Comparison of ENCODE assay signal across 23 cellular contexts in genomic region chr2:233365861-233366520, GRCh38. TPM values are rescaled to one million over a fixed set of nuclear protein-coding genes. Genes with fewer than 3 reads are reported as not detected.
DNase-seq lines count a peak whose midpoint lies in the region; ATAC-seq, FAIRE-seq and TF ChIP-seq lines count a peak whose summit lies in the region.
"Had no signal": no experiment of that assay in that cellular context is flagged by ENCODE, and none has a peak within 500 bp of the region (broad histone marks: within the 10 kb centered on the region; RNA-seq: fewer than 3 reads in every experiment).

No MANE protein-coding gene starts in this region.

- TF ChIP-seq POLR2A in H1 (IDR thresholded peaks at IDR 0.05; ENCODE audit: control extremely low read depth in 1 of 2, low read depth in 2 of 2, low read length in 2 of 2): no peak
- no peak for TF ChIP-seq POLR2A in gastroesophageal sphincter (IDR thresholded peaks at IDR 0.05)

- H3K36me3 ChIP-seq in H1 (ENCODE audit: control insufficient read depth in 2 of 4, insufficient read depth in 4 of 4, low read length in 3 of 4): no peaks in the 10 kb centered on the region
- peaks cover 4% of the 10 kb centered on the region for H3K36me3 ChIP-seq in endodermal cell (ENCODE audit: control insufficient read depth, insufficient read depth, low read length)
- peaks cover 0 to 7% of the 10 kb centered on the region in 2 donors for H3K36me3 ChIP-seq in gastroesophageal sphincter

- H3K79me2 ChIP-seq in H1 (ENCODE audit: control insufficient read depth in 1 of 2, insufficient read depth in 2 of 2, low read length in 2 of 2): peaks cover 0 to 5% of the 10 kb centered on the region in 2 experiments; a peak in 1 of 4 replicates

- H3K18ac ChIP-seq in H1 (ENCODE audit: extremely low read depth, low read length): no peak overlapping the region; the same call in 1 of the 2 replicates

- H4K8ac ChIP-seq in H1 (ENCODE audit: extremely low read depth, insufficient read depth, low read length): no peak overlapping the region

- no peak overlapping the region for H3K27ac ChIP-seq in H1 (ENCODE audit: low read depth, low read length)
- no peak overlapping the region for H3K27ac ChIP-seq in endodermal cell (ENCODE audit: low read depth, low read length)
- H3K27ac ChIP-seq in gastroesophageal sphincter: no peak overlapping the region
- H3K27ac ChIP-seq: body of pancreas, coronary artery, skin epidermis had no signal

- H3K23me2 ChIP-seq in H1 (ENCODE audit: low read depth, low read length): no peaks in the 10 kb centered on the region

- DNase-seq in activated T-cell treated with anti-CD3 and anti-CD28 coated beads, Interleukin-2, amount 50 U/mL, for 4 hours: no peak
- DNase-seq in activated T-cell treated with anti-CD3 and anti-CD28 coated beads, Interleukin-2, amount 50 U/mL, for 1 hour: no peak
- DNase-seq in T-helper 17 cell: no peak
- DNase-seq in H1 (ENCODE audit: low read depth in 1 of 2, low spot score in 2 of 2): no peak
- DNase-seq in endodermal cell: no peak
- DNase-seq: activated CD4-positive, alpha-beta T cell treated with anti-CD3 and anti-CD28 coated beads for 4 hours; activated naive CD8-positive, alpha-beta T cell treated with anti-CD3 and anti-CD28 coated beads, Interleukin-2, amount 10 ng/mL, durations not matched to agents 7 days and 5 days; body of pancreas; DMS79; Kasumi-1; NCI-H1105; NCI-H510A; stimulated activated CD4-positive, alpha-beta T cell treated with anti-CD3 and anti-CD28 coated beads, Interleukin-2, amount 100 ng/mL, for 48 hours had no signal

- H2BK20ac ChIP-seq in H1 (ENCODE audit: low read length): no peak overlapping the region

- TF ChIP-seq CTCF in H1 (IDR thresholded peaks at IDR 0.05; ENCODE audit: control extremely low read depth in 1 of 3, insufficient read depth in 1 of 3, low read depth in 1 of 3, low read length in 3 of 3): no peak
- no peak for TF ChIP-seq CTCF in endodermal cell (conservative IDR thresholded peaks at IDR 0.05)
- TF ChIP-seq CTCF in gastroesophageal sphincter (IDR thresholded peaks at IDR 0.05): no peak

- FAIRE-seq in H1 (lab: Jason Lieb, UNC): no peak
- FAIRE-seq: A204.1, keratinocyte had no signal

- 93% methylated on average over 6 of the region's 6 CpGs; no CpG with 5 or more reads in 1 of the 2 experiments for WGBS in H1 (ENCODE audit: extremely low coverage in 1 of 2, insufficient coverage in 1 of 2, insufficient read length in 1 of 2, insufficient replicate concordance in 2 of 2, low coverage in 1 of 2, low lambda C conversion rate in 2 of 2, missing lambda C conversion rate in 1 of 2), 2 experiments
- WGBS in endodermal cell (ENCODE audit: insufficient coverage in 1 of 2, insufficient read length in 1 of 2), 2 experiments: 90% methylated on average over 2 to 6 of the region's 6 CpGs
- 81 to 86% methylated on average over 2 to 6 of the region's 6 CpGs for WGBS in gastroesophageal sphincter (ENCODE audit: low coverage in 1 of 2), 2 donors

- no peak for TF ChIP-seq EP300 in H1 (IDR thresholded peaks at IDR 0.05; ENCODE audit: borderline replicate concordance in 1 of 2, low read depth in 2 of 2, low read length in 2 of 2)
- no peak for TF ChIP-seq EP300 in gastroesophageal sphincter (IDR thresholded peaks at IDR 0.05)

- H3K23ac ChIP-seq in H1 (ENCODE audit: insufficient read length): no peak overlapping the region

- H2BK5ac ChIP-seq in H1 (ENCODE audit: low read depth, low read length): no peak overlapping the region

- no peak overlapping the region for H3K9ac ChIP-seq in H1 (replicated peaks in 1 of 4; ENCODE audit: extremely low read depth in 1 of 4, low read depth in 3 of 4, low read length in 3 of 4)
- no peak overlapping the region for H3K9ac ChIP-seq in endodermal cell (ENCODE audit: extremely low read depth, low read length, poor library complexity, severe bottlenecking)

- 0 out of 2 replicates have a peak overlapping the region, but pooled peaks have one; percentile 24 for H2AK5ac ChIP-seq in H1 (ENCODE audit: low read depth, low read length)

- TF ChIP-seq RAD21 in H1 (IDR thresholded peaks at IDR 0.05 in 1 of 2, conservative IDR thresholded peaks at IDR 0.05 in 1 of 2; ENCODE audit: low read depth in 2 of 2, low read length in 2 of 2): no peak

- no peak overlapping the region for H2BK120ac ChIP-seq in H1 (replicated peaks; ENCODE audit: low read depth, low read length)

- H2BK12ac ChIP-seq in H1 (ENCODE audit: low read depth, low read length): no peak overlapping the region

- H3K4me1 ChIP-seq in H1 (replicated peaks in 1 of 4; ENCODE audit: control insufficient read depth in 3 of 4, insufficient read depth in 4 of 4, low read length in 3 of 4) (peaks cover 0 to 6% (median 3%) of the 10 kb centered on the region in 4 experiments; a peak in 4 of 7 replicates), endodermal cell (ENCODE audit: control insufficient read depth, insufficient read depth, low read length) (peaks cover 1% of the 10 kb centered on the region), gastroesophageal sphincter (peaks cover 0 to 15% (median 0%) of the 10 kb centered on the region in 3 donors)
- H3K4me1 ChIP-seq: body of pancreas had no signal

- no peak overlapping the region for H3K56ac ChIP-seq in H1 (replicated peaks; ENCODE audit: insufficient read length, low read depth, low read length)

- no peak overlapping the region for H3K4me3 Mint-ChIP-seq in activated T-cell treated with anti-CD3 and anti-CD28 coated beads, Interleukin-2, amount 50 U/mL, for 4 hours
- H3K4me3 Mint-ChIP-seq in T-helper 17 cell: no peak overlapping the region
- H3K4me3 Mint-ChIP-seq in stimulated activated memory B cell treated with anti-CD40 and anti-IgM and Interleukin-4, amounts not matched to agents 10 μg/mL and 1 μg/mL and 100 μg/mL, for 72 hours: no peak overlapping the region
- H3K4me3 Mint-ChIP-seq in endodermal cell: no peak overlapping the region
- H3K4me3 Mint-ChIP-seq: activated naive CD8-positive, alpha-beta T cell treated with anti-CD3 and anti-CD28 coated beads, Interleukin-2, amount 10 ng/mL, durations not matched to agents 7 days and 5 days had no signal

- peaks cover 5% of the 10 kb centered on the region for H3K9me3 Mint-ChIP-seq in activated T-cell treated with anti-CD3 and anti-CD28 coated beads, Interleukin-2, amount 50 U/mL, for 4 hours
- H3K9me3 Mint-ChIP-seq in stimulated activated memory B cell treated with anti-CD40 and anti-IgM and Interleukin-4, amounts not matched to agents 10 μg/mL and 1 μg/mL and 100 μg/mL, for 72 hours: peaks cover 11% of the 10 kb centered on the region
- no peaks in the 10 kb centered on the region for H3K9me3 Mint-ChIP-seq in endodermal cell
- H3K9me3 Mint-ChIP-seq: activated naive CD8-positive, alpha-beta T cell treated with anti-CD3 and anti-CD28 coated beads, Interleukin-2, amount 10 ng/mL, durations not matched to agents 7 days and 5 days had no signal

- H2AFZ ChIP-seq in H1 (ENCODE audit: low read length): no peak overlapping the region

- no peak overlapping the region for H4K91ac ChIP-seq in H1 (replicated peaks; ENCODE audit: insufficient read length, low read length)

- H3K4me3 ChIP-seq in H1 (ENCODE audit: extremely low read depth in 1 of 4, insufficient read depth in 2 of 4, low read depth in 3 of 4, low read length in 4 of 4): no peak overlapping the region
- H3K4me3 ChIP-seq in endodermal cell (ENCODE audit: low read length): no peak overlapping the region
- no peak overlapping the region for H3K4me3 ChIP-seq in gastroesophageal sphincter
- H3K4me3 ChIP-seq: body of pancreas, coronary artery, skin epidermis had no signal

- no peak overlapping the region for H4K5ac ChIP-seq in H1 (ENCODE audit: insufficient read length, low read depth, low read length)

- H3K9me3 ChIP-seq in T-helper 17 cell (ENCODE audit: control insufficient read depth, low read length, poor library complexity, severe bottlenecking) (peaks cover 5% of the 10 kb centered on the region), H1 (ENCODE audit: insufficient read depth in 2 of 2, low read depth in 1 of 2, low read length in 1 of 2) (no peaks in the 10 kb centered on the region), endodermal cell (ENCODE audit: control insufficient read depth, low read length) (peaks cover 7% of the 10 kb centered on the region), gastroesophageal sphincter (peaks cover 0 to 9% (median 0%) of the 10 kb centered on the region in 3 donors)
- H3K9me3 ChIP-seq: body of pancreas had no signal

- H3K27me3 Mint-ChIP-seq in activated T-cell treated with anti-CD3 and anti-CD28 coated beads, Interleukin-2, amount 50 U/mL, for 4 hours (ENCODE audit: low read depth): no peaks in the 10 kb centered on the region
- H3K27me3 Mint-ChIP-seq in T-helper 17 cell (no peaks in the 10 kb centered on the region), endodermal cell (ENCODE audit: insufficient read depth) (no peaks in the 10 kb centered on the region)
- no peaks in the 10 kb centered on the region for H3K27me3 Mint-ChIP-seq in stimulated activated memory B cell treated with anti-CD40 and anti-IgM and Interleukin-4, amounts not matched to agents 10 μg/mL and 1 μg/mL and 100 μg/mL, for 72 hours
- H3K27me3 Mint-ChIP-seq: activated naive CD8-positive, alpha-beta T cell treated with anti-CD3 and anti-CD28 coated beads, Interleukin-2, amount 10 ng/mL, durations not matched to agents 7 days and 5 days; progenitor cell of endocrine pancreas had no signal

- H3K4me1 Mint-ChIP-seq in activated T-cell treated with anti-CD3 and anti-CD28 coated beads, Interleukin-2, amount 50 U/mL, for 4 hours (ENCODE audit: low read depth): peaks cover 48% of the 10 kb centered on the region
- H3K4me1 Mint-ChIP-seq in T-helper 17 cell (peaks cover 29% of the 10 kb centered on the region), endodermal cell (peaks cover 8% of the 10 kb centered on the region)
- peaks cover 68% of the 10 kb centered on the region for H3K4me1 Mint-ChIP-seq in stimulated activated memory B cell treated with anti-CD40 and anti-IgM and Interleukin-4, amounts not matched to agents 10 μg/mL and 1 μg/mL and 100 μg/mL, for 72 hours

- no peak overlapping the region for H3K14ac ChIP-seq in H1 (ENCODE audit: insufficient read length)

- CTCF ChIA-PET in H1 (lab: Charles Lee; ENCODE audit: partially characterized antibody): interaction anchor here (0.6 to 1.7 kb wide), 3 partner anchors 9 to 136 kb away, joined by 3 to 5 read pairs (median 4); partner anchors contain the start of gene DGKD

- POLR2A ChIA-PET in H1 (lab: Charles Lee; ENCODE audit: partially characterized antibody): interaction anchor here (1.5 kb wide), 1 partner anchor 10 kb away, joined by 6 read pairs; no protein-coding TSS in a partner anchor

- no peak overlapping the region for H3K4ac ChIP-seq in H1 (replicated peaks; ENCODE audit: insufficient read length, low read depth, low read length)

- H2BK15ac ChIP-seq in H1 (ENCODE audit: low read length): no peak overlapping the region

- no peak overlapping the region for H3K4me2 ChIP-seq in H1 (ENCODE audit: insufficient read depth in 1 of 2, low read depth in 2 of 2, low read length in 2 of 2)

- peak; percentile 32 to 40 for ATAC-seq in activated T-cell treated with anti-CD3 and anti-CD28 coated beads, Interleukin-2, amount 50 U/mL, for 4 hours
- ATAC-seq in T-helper 17 cell (no peak), HG02840 (IDR thresholded peaks at IDR 0.05; ENCODE audit: low FRiP score, unreplicated experiment) (no peak), gastroesophageal sphincter (no peak)
- no peak for ATAC-seq in stimulated activated memory B cell treated with anti-CD40 and anti-IgM and Interleukin-4, amounts not matched to agents 10 μg/mL and 1 μg/mL and 100 μg/mL, for 72 hours
- ATAC-seq: body of pancreas had no signal

- H3K79me1 ChIP-seq in H1 (ENCODE audit: low read depth, low read length): no peaks in the 10 kb centered on the region

- H3K27me3 ChIP-seq in H1 (replicated peaks in 1 of 4; ENCODE audit: control insufficient read depth in 3 of 4, extremely low read depth in 1 of 4, insufficient read depth in 3 of 4, low read length in 3 of 4) (no peaks in the 10 kb centered on the region), endodermal cell (ENCODE audit: control insufficient read depth, insufficient read depth, low read length, poor library complexity, severe bottlenecking) (no peaks in the 10 kb centered on the region), gastroesophageal sphincter (no peaks in the 10 kb centered on the region)
- H3K27me3 ChIP-seq: body of pancreas had no signal

- peaks cover 36% of the 10 kb centered on the region for H3K36me3 Mint-ChIP-seq in activated T-cell treated with anti-CD3 and anti-CD28 coated beads, Interleukin-2, amount 50 U/mL, for 4 hours (ENCODE audit: insufficient read depth)
- H3K36me3 Mint-ChIP-seq in T-helper 17 cell (ENCODE audit: low read depth): peaks cover 5% of the 10 kb centered on the region
- peaks cover 54% of the 10 kb centered on the region for H3K36me3 Mint-ChIP-seq in stimulated activated memory B cell treated with anti-CD40 and anti-IgM and Interleukin-4, amounts not matched to agents 10 μg/mL and 1 μg/mL and 100 μg/mL, for 72 hours
- H3K36me3 Mint-ChIP-seq in endodermal cell (ENCODE audit: low read depth): peaks cover 7% of the 10 kb centered on the region

- H3K27ac Mint-ChIP-seq in T-helper 17 cell: peak overlapping the region; percentile 89
- H3K27ac Mint-ChIP-seq in stimulated activated memory B cell treated with anti-CD40 and anti-IgM and Interleukin-4, amounts not matched to agents 10 μg/mL and 1 μg/mL and 100 μg/mL, for 72 hours: peak overlapping the region; percentile 50
- H3K27ac Mint-ChIP-seq in endodermal cell: no peak overlapping the region
- H3K27ac Mint-ChIP-seq: activated naive CD8-positive, alpha-beta T cell treated with anti-CD3 and anti-CD28 coated beads, Interleukin-2, amount 10 ng/mL, durations not matched to agents 7 days and 5 days; progenitor cell of endocrine pancreas had no signal

- H4K20me1 ChIP-seq in H1 (replicated peaks in 1 of 2; ENCODE audit: control insufficient read depth in 1 of 2, insufficient read depth in 2 of 2, low read length in 2 of 2): peaks cover 0 to 1% of the 10 kb centered on the region in 2 experiments

RNA-seq across cellular contexts. Expression of gene DGKD, which starts 11.7 kb away (rescaled TPM):
- 10 to 100 TPM; 38.8 to 44.9 (median 39.3) TPM for total RNA-seq in activated T-cell treated with anti-CD3 and anti-CD28 coated beads, Interleukin-2, amount 50 U/mL, for 4 hours
- total RNA-seq in T-helper 17 cell (100 to 1,000 TPM; 148 to 170 TPM), endodermal cell (10 to 100 TPM; 39.2 to 46.9 TPM), gastroesophageal sphincter (10 to 100 TPM in 3 of 4 donors, 1 to 10 TPM in 1; 9.1 to 21.9 (median 17.8) TPM)
- total RNA-seq in H1 (2021; fragmentation: NEBNext Ultra II Directional; extraction: Animal tissue kit (Norgen Biotek cat#: 25700)): 30.9 and 31.3 TPM in 2 replicates
- polyA plus RNA-seq in H1 (2011; rRNA removed): 7.7 and 16.6 TPM in 2 replicates
- 13.0 TPM for polyA plus RNA-seq in H1 (2011; cell fraction: cytosol; rRNA removed)
- polyA plus RNA-seq in H1 (2011; cell fraction: nucleus; rRNA removed): 71.8 TPM
- 11.2 to 22.9 TPM (median 14.6 TPM) in 4 replicates for polyA plus RNA-seq in H1 (2012, experiment 1 of 2)
- 9.4 TPM for polyA plus RNA-seq in H1 (2012, experiment 2 of 2)
- polyA plus RNA-seq in H1 (2013, experiment 1 of 2): 8.8 TPM
- polyA plus RNA-seq in H1 (2013, experiment 2 of 2): 8.9 TPM
- 33.2 and 44.4 TPM in 2 replicates for polyA minus RNA-seq in H1 (2011; rRNA and poly(A)+ RNA removed)
- 13.4 TPM for polyA minus RNA-seq in H1 (2011; cell fraction: cytosol; rRNA and poly(A)+ RNA removed)
- 21.6 TPM for polyA minus RNA-seq in H1 (2011; cell fraction: nucleus; rRNA and poly(A)+ RNA removed)
- 27.4 TPM for polyA plus RNA-seq in endodermal cell (2013, experiment 1 of 2)
- 22.4 TPM for polyA plus RNA-seq in endodermal cell (2013, experiment 2 of 2)

RNA-seq across cellular contexts. Expression of gene SAG, which starts 58.4 kb away (rescaled TPM):
- not detected for total RNA-seq in activated T-cell treated with anti-CD3 and anti-CD28 coated beads, Interleukin-2, amount 50 U/mL, for 4 hours
- total RNA-seq in T-helper 17 cell: under 1 TPM; 0.10 to 0.25 TPM
- not detected in 2 replicates for total RNA-seq in H1 (2021; fragmentation: NEBNext Ultra II Directional; extraction: Animal tissue kit (Norgen Biotek cat#: 25700))
- not detected in 2 replicates for polyA plus RNA-seq in H1 (2011; rRNA removed)
- polyA plus RNA-seq in H1 (2011; cell fraction: cytosol; rRNA removed): not detected
- not detected for polyA plus RNA-seq in H1 (2011; cell fraction: nucleus; rRNA removed)
- not detected in 4 replicates for polyA plus RNA-seq in H1 (2012, experiment 1 of 2)
- not detected for polyA plus RNA-seq in H1 (2012, experiment 2 of 2)
- polyA plus RNA-seq in H1 (2013, experiment 1 of 2): not detected
- not detected for polyA plus RNA-seq in H1 (2013, experiment 2 of 2)
- not detected in 2 replicates for polyA minus RNA-seq in H1 (2011; rRNA and poly(A)+ RNA removed)
- not detected for polyA minus RNA-seq in H1 (2011; cell fraction: cytosol; rRNA and poly(A)+ RNA removed)
- not detected for polyA minus RNA-seq in H1 (2011; cell fraction: nucleus; rRNA and poly(A)+ RNA removed)
- not detected for total RNA-seq in endodermal cell
- not detected for polyA plus RNA-seq in endodermal cell (2013, experiment 1 of 2)
- not detected for polyA plus RNA-seq in endodermal cell (2013, experiment 2 of 2)
- 1 to 10 TPM in 1 of 4 donors, not detected in 3; 1.5 TPM for total RNA-seq in gastroesophageal sphincter
- total RNA-seq: body of pancreas, fibroblast of villous mesenchyme, lung microvascular endothelial cell, progenitor cell of endocrine pancreas had no signal
- polyA plus RNA-seq: keratinocyte had no signal

Comparison
In these comparisons a context has a peak if more than half of its experiments do, and no peak if none do; other contexts are left out.
1. ATAC-seq: peak in activated T-cell treated with anti-CD3 and anti-CD28 coated beads, Interleukin-2, amount 50 U/mL, for 4 hours (2 of 2); none in T-helper 17 cell (single experiment), stimulated activated memory B cell treated with anti-CD40 and anti-IgM and Interleukin-4, amounts not matched to agents 10 μg/mL and 1 μg/mL and 100 μg/mL, for 72 hours (single experiment), HG02840 (single experiment) and gastroesophageal sphincter (single experiment).